Comparison of ENCODE assay signal across 1 cellular context in genomic region chr1:161198877-161199431, GRCh38.
TF ChIP-seq lines count a peak whose summit lies in the region.

TSS of gene ADAMTS4 (minus strand) at chr1:161199054. CDS start at chr1:161198627, 427 bp downstream.

TF ChIP-seq in HepG2, 621 proteins besides CTCF, POLR2A, EP300 and RAD21 (continued from another document):
- TF ChIP-seq REST (IDR thresholded peaks at IDR 0.05; ENCODE audit: borderline replicate concordance in 1 of 2, low read depth in 1 of 2, low read length in 2 of 2) (no peak), RCOR2 (CRISPR knock-in tag; IDR thresholded peaks at IDR 0.05) (no peak), PHF21A (CRISPR knock-in tag; IDR thresholded peaks at IDR 0.05) (no peak), SOX6 (IDR thresholded peaks at IDR 0.05) (no peak), SOX6 (CRISPR knock-in tag; IDR thresholded peaks at IDR 0.05) (no peak), ZNF563 (CRISPR knock-in tag; IDR thresholded peaks at IDR 0.05) (no peak), ZNF564 (CRISPR knock-in tag; IDR thresholded peaks at IDR 0.05) (no peak)
